ENCODE assay signal across 9 cellular contexts in the genomic region with DNA sequence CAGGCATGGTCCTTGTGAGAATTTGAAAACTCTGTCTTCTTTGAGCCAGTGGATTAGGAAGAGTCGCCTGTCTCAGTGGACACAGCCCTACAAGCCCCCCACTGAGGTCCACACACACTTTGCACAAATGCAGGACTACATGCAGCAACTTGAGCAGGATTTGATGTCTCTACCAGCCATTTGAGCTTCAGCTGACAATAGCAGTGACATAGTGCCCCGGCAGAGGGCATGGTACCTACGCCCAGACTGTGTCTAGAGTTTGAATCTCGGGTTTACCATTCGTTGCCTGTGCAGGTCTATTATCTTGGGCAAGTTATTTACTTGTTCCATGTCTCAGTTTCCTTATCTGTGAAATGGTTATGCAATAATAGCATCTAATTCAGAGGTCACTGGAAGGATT.
DNase-seq lines count a peak whose midpoint lies in the region; ATAC-seq and TF ChIP-seq lines count a peak whose summit lies in the region.
"Had no signal": no experiment of that assay in that cellular context is flagged by ENCODE, and none has a peak within 500 bp of the region (broad histone marks: within the 10 kb centered on the region; RNA-seq: fewer than 3 reads in every experiment).

No MANE protein-coding gene starts in this region.

- H3K4me1 Mint-ChIP-seq in activated CD8-positive, alpha-beta memory T cell treated with anti-CD3 and anti-CD28 coated beads, Interleukin-2, amount 10 ng/mL, durations not matched to agents 7 days and 5 days: no peaks in the 10 kb centered on the region
- H3K4me1 Mint-ChIP-seq: stimulated activated naive B cell treated with anti-CD40 and anti-IgM and Interleukin-4, amounts not matched to agents 10 μg/mL and 1 μg/mL and 100 μg/mL, for 72 hours had no signal

- ATAC-seq in GM18909 (IDR thresholded peaks at IDR 0.05; ENCODE audit: poor library complexity, unreplicated experiment) (peak; percentile 22), HG03108 (IDR thresholded peaks at IDR 0.05; ENCODE audit: unreplicated experiment) (peak; percentile 20), HG02973 (IDR thresholded peaks at IDR 0.05; ENCODE audit: unreplicated experiment) (no peak)
- no peak for ATAC-seq in activated CD8-positive, alpha-beta memory T cell treated with anti-CD3 and anti-CD28 coated beads, Interleukin-2, amount 10 ng/mL, durations not matched to agents 7 days and 5 days
- ATAC-seq: stimulated activated naive B cell treated with anti-CD40 and anti-IgM and Interleukin-4, amounts not matched to agents 10 μg/mL and 1 μg/mL and 100 μg/mL, for 72 hours had no signal

- H3K4me3 ChIP-seq in OCI-LY3 (ENCODE audit: low read length): no peak overlapping the region

- H3K4me2 ChIP-seq in OCI-LY3 (ENCODE audit: low read length): no peak overlapping the region; the same call in 1 of the 2 replicates

- no peak overlapping the region; the same call in 1 of the 2 replicates for H2AFZ ChIP-seq in OCI-LY3 (ENCODE audit: low read depth, low read length)

- DNase-seq in D341Med (ENCODE audit: low spot score) (peak; percentile 49), globus pallidus (ENCODE audit: low spot score) (no peak)
- DNase-seq in central memory CD4-positive, alpha-beta T cell: no peak
- DNase-seq in activated CD8-positive, alpha-beta memory T cell treated with anti-CD3 and anti-CD28 coated beads, Interleukin-2, amount 10 ng/mL, durations not matched to agents 7 days and 5 days: no peak
- DNase-seq: stimulated activated naive B cell treated with anti-CD40 and anti-IgM and Interleukin-4, amounts not matched to agents 10 μg/mL and 1 μg/mL and 100 μg/mL, for 72 hours had no signal

- no peak overlapping the region for H3K4me3 Mint-ChIP-seq in activated CD8-positive, alpha-beta memory T cell treated with anti-CD3 and anti-CD28 coated beads, Interleukin-2, amount 10 ng/mL, durations not matched to agents 7 days and 5 days
- H3K4me3 Mint-ChIP-seq: stimulated activated naive B cell treated with anti-CD40 and anti-IgM and Interleukin-4, amounts not matched to agents 10 μg/mL and 1 μg/mL and 100 μg/mL, for 72 hours had no signal

- no peak overlapping the region for H3K9ac ChIP-seq in OCI-LY3 (ENCODE audit: low read length)

- no peaks in the 10 kb centered on the region for H4K20me1 ChIP-seq in OCI-LY3 (ENCODE audit: insufficient read depth, low read length)

- H3K79me2 ChIP-seq in OCI-LY3 (ENCODE audit: low read length): no peaks in the 10 kb centered on the region

- no peaks in the 10 kb centered on the region for H3K36me3 Mint-ChIP-seq in activated CD8-positive, alpha-beta memory T cell treated with anti-CD3 and anti-CD28 coated beads, Interleukin-2, amount 10 ng/mL, durations not matched to agents 7 days and 5 days
- H3K36me3 Mint-ChIP-seq: stimulated activated naive B cell treated with anti-CD40 and anti-IgM and Interleukin-4, amounts not matched to agents 10 μg/mL and 1 μg/mL and 100 μg/mL, for 72 hours had no signal

- no peak overlapping the region for H3K27ac Mint-ChIP-seq in activated CD8-positive, alpha-beta memory T cell treated with anti-CD3 and anti-CD28 coated beads, Interleukin-2, amount 10 ng/mL, durations not matched to agents 7 days and 5 days
- H3K27ac Mint-ChIP-seq: stimulated activated naive B cell treated with anti-CD40 and anti-IgM and Interleukin-4, amounts not matched to agents 10 μg/mL and 1 μg/mL and 100 μg/mL, for 72 hours had no signal

- H3K27me3 ChIP-seq in OCI-LY3 (ENCODE audit: low read depth, low read length): no peaks in the 10 kb centered on the region

- CTCF ChIA-PET in activated CD8-positive, alpha-beta memory T cell treated with anti-CD3 and anti-CD28 coated beads, Interleukin-2, amount 10 ng/mL, durations not matched to agents 7 days and 5 days (lab: Charles Lee): no interaction called here

- no peak overlapping the region for H3K27ac ChIP-seq in OCI-LY3 (ENCODE audit: low read length)

- H3K9me3 Mint-ChIP-seq in activated CD8-positive, alpha-beta memory T cell treated with anti-CD3 and anti-CD28 coated beads, Interleukin-2, amount 10 ng/mL, durations not matched to agents 7 days and 5 days (ENCODE audit: low read depth): no peaks in the 10 kb centered on the region

- H3K27me3 Mint-ChIP-seq in activated CD8-positive, alpha-beta memory T cell treated with anti-CD3 and anti-CD28 coated beads, Interleukin-2, amount 10 ng/mL, durations not matched to agents 7 days and 5 days: no peaks in the 10 kb centered on the region
- H3K27me3 Mint-ChIP-seq: stimulated activated naive B cell treated with anti-CD40 and anti-IgM and Interleukin-4, amounts not matched to agents 10 μg/mL and 1 μg/mL and 100 μg/mL, for 72 hours had no signal

- no peaks in the 10 kb centered on the region for H3K36me3 ChIP-seq in OCI-LY3 (replicated peaks; ENCODE audit: low read depth, low read length)

- no peaks in the 10 kb centered on the region for H3K9me3 ChIP-seq in OCI-LY3 (ENCODE audit: insufficient read depth, low read length)

- peak; percentile 51 for TF ChIP-seq CTCF in OCI-LY3 (IDR thresholded peaks at IDR 0.05; ENCODE audit: low read depth, low read length)

- H3K4me1 ChIP-seq in OCI-LY3 (ENCODE audit: low read length): no peaks in the 10 kb centered on the region

Comparison
In these comparisons a context has a peak if more than half of its experiments do, and no peak if none do; other contexts are left out.
1. ATAC-seq: peak in GM18909 (single experiment) and HG03108 (single experiment); none in HG02973 (single experiment) and activated CD8-positive, alpha-beta memory T cell treated with anti-CD3 and anti-CD28 coated beads, Interleukin-2, amount 10 ng/mL, durations not matched to agents 7 days and 5 days (single experiment).